In the genomic region with DNA sequence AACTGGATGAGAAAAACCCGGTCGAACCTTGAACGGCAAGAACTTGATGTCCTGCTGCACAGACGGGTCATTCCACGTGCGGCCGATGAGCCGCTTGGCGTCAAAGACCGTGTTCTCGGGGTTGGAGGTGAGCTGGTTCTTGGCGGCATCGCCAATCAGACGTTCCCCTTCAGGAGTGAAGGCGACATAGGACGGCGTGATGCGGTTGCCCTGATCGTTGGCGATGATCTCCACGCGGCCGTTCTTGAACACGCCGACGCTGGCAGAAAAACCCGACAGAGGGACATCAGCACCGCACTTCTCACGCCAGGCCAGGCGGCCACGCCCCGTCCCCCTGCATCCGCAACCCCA, we compare ENCODE assay signal across 8 cellular contexts. TPM values are rescaled to one million over a fixed set of nuclear protein-coding genes. Genes with fewer than 3 reads are reported as not detected.
A peak's percentile ranks its signal among the peaks of the same experiment; 100 is the strongest.
DNase-seq lines count a peak whose midpoint lies in the region; ATAC-seq and TF ChIP-seq lines count a peak whose summit lies in the region.

No MANE protein-coding gene starts in this region.

- no peaks in the 10 kb centered on the region for H3K27me3 ChIP-seq in BE2C
- no peaks in the 10 kb centered on the region for H3K27me3 ChIP-seq in sigmoid colon

- H3K4me3 ChIP-seq in BE2C (ENCODE audit: low read depth, low read length), result peak overlapping the region; percentile 80
- peak overlapping the region; percentile 90 to 97 (median 96) for H3K4me3 ChIP-seq in sigmoid colon

- intact Hi-C loops in left cardiac atrium (cut with DNase I) (no loop called here), sigmoid colon (cut with DNase I) (loop anchor here (5.0 kb wide), 2 partner anchors 38 to 298 kb away; a partner anchor contains a TSS)

- WGBS in sigmoid colon, 2 donors, result 0 to 1% methylated on average over 33 of the region's 33 CpGs

- H3K9me3 ChIP-seq in BE2C (no peaks in the 10 kb centered on the region), sigmoid colon (no peaks in the 10 kb centered on the region)

- no peak for TF ChIP-seq EP300 in sigmoid colon (IDR thresholded peaks at IDR 0.05)

- H3K27ac ChIP-seq in sigmoid colon, result peak overlapping the region; percentile 94 to 100 (median 98)

- no peak for TF ChIP-seq POLR2A in sigmoid colon (IDR thresholded peaks at IDR 0.05)

- ATAC-seq in GM19372 (IDR thresholded peaks at IDR 0.05; ENCODE audit: low read depth, unreplicated experiment) (peak; percentile 18), left cardiac atrium (peak; percentile 5 to 15), GM19324 (IDR thresholded peaks at IDR 0.05; ENCODE audit: low FRiP score, unreplicated experiment) (no peak)

- TF ChIP-seq CTCF in BE2C (IDR thresholded peaks at IDR 0.05; ENCODE audit: low read depth, low read length) (no peak), sigmoid colon (IDR thresholded peaks at IDR 0.05) (no peak)

- H3K4me1 ChIP-seq in BE2C (0 out of 2 replicates have a peak, but pooled peaks cover under 1% of the 10 kb centered on the region), sigmoid colon (peaks cover 0 to 55% (median 52%) of the 10 kb centered on the region in 4 donors)

- peaks cover 50% of the 10 kb centered on the region for H3K36me3 ChIP-seq in BE2C
- H3K36me3 ChIP-seq in sigmoid colon, result peaks cover 23 to 41% (median 29%) of the 10 kb centered on the region in 4 donors

- peak; percentile 40 for DNase-seq in BE2C
- peak; percentile 39 for DNase-seq in KG1 (lab: John Stamatoyannopoulos, UW)
- DNase-seq in activated naive CD4-positive, alpha-beta T cell (lab: John Stamatoyannopoulos, UW), result peak in 3 of 4 experiments; percentile 23 to 48 (median 39)
- DNase-seq in left cardiac atrium, result peak; percentile 65
- no peak for DNase-seq in sigmoid colon
- DNase-seq in GOT3 (lab: John Stamatoyannopoulos, UW), result no peak

RNA-seq across cellular contexts. Expression of a gene that starts 0.5 kb away (rescaled TPM):
- 364 TPM for polyA plus RNA-seq in BE2C (2012; ENCODE audit: insufficient read depth, insufficient read length, low read depth)
- total RNA-seq in left cardiac atrium, result 100 to 1,000 TPM; 273 to 342 TPM
- total RNA-seq in sigmoid colon, result 10 to 100 TPM; 46.5 to 65.4 (median 58.7) TPM
- polyA plus RNA-seq in sigmoid colon, result 100 to 1,000 TPM in 1 of 3 donors, 10 to 100 TPM in 2; 15.6 to 208 (median 79.3) TPM

RNA-seq across cellular contexts. Expression of a gene that starts 21.0 kb away (rescaled TPM):
- polyA plus RNA-seq in BE2C (2012; ENCODE audit: insufficient read depth, insufficient read length, low read depth), result 30.3 TPM
- total RNA-seq in left cardiac atrium (10 to 100 TPM; 30.7 to 36.8 TPM), sigmoid colon (100 to 1,000 TPM in 1 of 4 donors, 10 to 100 TPM in 3; 44.9 to 182 (median 54.3) TPM)
- polyA plus RNA-seq in sigmoid colon, result 10 to 100 TPM in 1 of 3 donors, 1 to 10 TPM in 2; 3.0 to 12.7 (median 5.1) TPM

RNA-seq across cellular contexts. Expression of a gene that starts 40.3 kb away (rescaled TPM):
- 39.2 TPM for polyA plus RNA-seq in BE2C (2012; ENCODE audit: insufficient read depth, insufficient read length, low read depth)
- total RNA-seq in left cardiac atrium (10 to 100 TPM in 1 of 2 donors, 1 to 10 TPM in 1; 8.3 to 10.0 TPM), sigmoid colon (10 to 100 TPM in 3 of 4 donors, 1 to 10 TPM in 1; 9.4 to 18.6 (median 14.9) TPM)
- polyA plus RNA-seq in sigmoid colon, result 10 to 100 TPM; 16.2 to 24.4 (median 18.3) TPM

RNA-seq across cellular contexts. Expression of a gene that starts 51.0 kb away (rescaled TPM):
- 30.2 TPM for polyA plus RNA-seq in BE2C (2012; ENCODE audit: insufficient read depth, insufficient read length, low read depth)
- total RNA-seq in left cardiac atrium, result 10 to 100 TPM; 34.0 to 38.9 TPM
- total RNA-seq in sigmoid colon, result 10 to 100 TPM; 24.9 to 34.6 (median 31.5) TPM
- 10 to 100 TPM; 24.8 to 41.6 (median 37.8) TPM for polyA plus RNA-seq in sigmoid colon

Comparison
In these comparisons a context has a peak if more than half of its experiments do, and no peak if none do; other contexts are left out.
1. DNase-seq: peak in BE2C (single experiment), KG1 (single experiment), activated naive CD4-positive, alpha-beta T cell (3 of 4) and left cardiac atrium (single experiment); none in sigmoid colon (single experiment) and GOT3 (single experiment).
2. RNA of a gene that starts 0.5 kb away (total RNA-seq): 273 to 342 TPM in left cardiac atrium; 46.5 to 65.4 TPM in sigmoid colon; every median in the first group is over 4 times any median in the second.